In the genomic region with DNA sequence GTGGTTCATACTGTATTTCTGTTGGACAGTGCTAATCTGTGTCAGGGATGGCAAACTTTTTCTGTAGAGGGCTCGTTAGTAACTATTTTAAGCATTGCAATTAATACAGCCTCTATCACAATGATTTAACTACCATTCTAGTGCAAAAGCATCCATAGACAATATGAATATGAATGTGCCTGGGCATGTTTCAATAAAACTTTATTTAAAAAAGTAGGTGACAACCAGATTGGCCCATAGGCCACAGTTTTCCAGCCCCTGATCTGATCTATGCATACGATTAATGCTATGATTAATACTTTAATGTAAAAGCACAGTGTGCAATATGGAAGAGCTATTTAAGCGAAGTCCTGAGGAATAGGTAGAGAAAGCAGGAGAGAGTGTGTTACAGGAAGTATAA, we compare ENCODE assay signal across 7 cellular contexts. TPM values are rescaled to one million over a fixed set of nuclear protein-coding genes. Genes with fewer than 3 reads are reported as not detected.
"Had no signal": no experiment of that assay in that cellular context is flagged by ENCODE, and none has a peak within 500 bp of the region (broad histone marks: within the 10 kb centered on the region; RNA-seq: fewer than 3 reads in every experiment).

No MANE protein-coding gene starts in this region.

- DNase-seq: GDM1, GF-D8 had no signal

- FAIRE-seq: GM12891, GM12892, GM18507, GM19239 had no signal

RNA-seq across cellular contexts. Expression of a gene that starts 29.6 kb away (rescaled TPM):
- total RNA-seq: G401 had no signal
